11 cellular contexts compared by ENCODE assay signal in the genomic region with DNA sequence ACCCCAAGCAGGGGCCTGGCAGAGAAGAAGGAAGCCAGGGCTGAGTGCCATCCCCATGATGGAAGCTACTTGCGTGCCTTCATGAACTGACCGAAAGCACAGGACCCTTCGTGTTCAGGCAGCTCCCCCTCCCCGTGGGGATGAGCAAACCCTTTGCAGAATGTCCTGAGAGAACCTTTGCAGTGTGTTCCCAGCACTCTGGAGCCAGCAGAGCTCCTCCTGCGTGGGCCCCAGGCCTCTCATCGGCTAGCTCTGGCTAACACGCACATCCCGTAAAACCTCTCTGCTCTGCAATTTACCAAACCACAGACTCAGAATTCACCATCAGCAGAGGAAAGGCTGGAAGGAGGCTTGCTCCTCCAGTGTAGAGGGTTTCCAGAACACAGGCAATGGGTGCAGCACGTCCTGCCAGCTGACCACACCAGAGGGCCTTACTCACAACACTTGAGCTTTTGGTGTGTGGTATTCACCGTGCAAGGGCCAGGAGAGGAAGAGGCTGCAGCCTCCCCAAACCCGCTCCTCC. TPM values are rescaled to one million over a fixed set of nuclear protein-coding genes. Genes with fewer than 3 reads are reported as not detected.
A peak's percentile ranks its signal among the peaks of the same experiment; 100 is the strongest.
DNase-seq lines count a peak whose midpoint lies in the region; ATAC-seq and TF ChIP-seq lines count a peak whose summit lies in the region.
"Had no signal": no experiment of that assay in that cellular context is flagged by ENCODE, and none has a peak within 500 bp of the region (broad histone marks: within the 10 kb centered on the region; RNA-seq: fewer than 3 reads in every experiment).

No MANE protein-coding gene starts in this region.

- peak overlapping the region; percentile 36 to 42 for H3K27ac ChIP-seq in ascending aorta
- H3K27ac ChIP-seq in sigmoid colon: peak overlapping the region; percentile 73 to 85 (median 78)

- H3K36me3 ChIP-seq in ascending aorta (no peaks in the 10 kb centered on the region), sigmoid colon (no peaks in the 10 kb centered on the region)

- no peak for TF ChIP-seq POLR2A in sigmoid colon (IDR thresholded peaks at IDR 0.05)

- peaks cover 11 to 49% of the 10 kb centered on the region in 2 donors for H3K4me1 ChIP-seq in ascending aorta
- peaks cover 0 to 72% (median 54%) of the 10 kb centered on the region in 4 donors for H3K4me1 ChIP-seq in sigmoid colon

- no peaks in the 10 kb centered on the region for H3K9me3 ChIP-seq in ascending aorta
- H3K9me3 ChIP-seq in sigmoid colon: no peaks in the 10 kb centered on the region

- WGBS in sigmoid colon, 2 donors: 66 to 68% methylated on average over 11 of the region's 11 CpGs

- DNase-seq in ELR (ENCODE audit: low read depth): peak; percentile 35
- DNase-seq in ascending aorta (ENCODE audit: low spot score in 2 of 2): no peak
- peak; percentile 73 for DNase-seq in left ventricle myocardium superior
- DNase-seq in sigmoid colon: peak; percentile 83
- no peak for DNase-seq in NCI-H1105 treated with DMSO at 0.1 percent for 48 hours (lab: John Stamatoyannopoulos, UW)
- DNase-seq in DMS 273 treated with DMSO at 0.1 percent for 48 hours (lab: John Stamatoyannopoulos, UW): no peak
- DNase-seq in GM19240 (ENCODE audit: insufficient read length, low spot score): no peak
- DNase-seq in RKO (ENCODE audit: low spot score): no peak
- DNase-seq: NCI-H2029, OCI-M1 had no signal

- TF ChIP-seq EP300 in sigmoid colon (IDR thresholded peaks at IDR 0.05): peak in 2 of 4 donors; percentile 26 to 73

- H3K27me3 ChIP-seq in ascending aorta: no peaks in the 10 kb centered on the region
- no peaks in the 10 kb centered on the region for H3K27me3 ChIP-seq in sigmoid colon

- ATAC-seq in left ventricle myocardium superior: peak; percentile 47
- ATAC-seq: GM12878 had no signal

- intact Hi-C loops in ascending aorta (cut with DNase I): no loop called here
- intact Hi-C loops in left ventricle myocardium superior (cut with micrococcal nuclease): no loop called here
- intact Hi-C loops in sigmoid colon (cut with DNase I): loop anchor here (10.0 kb wide), 1 partner anchor 257 kb away; no protein-coding TSS in a partner anchor

- TF ChIP-seq CTCF in ascending aorta (IDR thresholded peaks at IDR 0.05): no peak
- no peak for TF ChIP-seq CTCF in sigmoid colon (IDR thresholded peaks at IDR 0.05)

- H3K4me3 ChIP-seq in ascending aorta (no peak overlapping the region), sigmoid colon (peak overlapping the region in 2 of 4 donors; percentile 1 to 2)
- H3K4me3 ChIP-seq: GM12878 had no signal

RNA-seq across cellular contexts. Expression of gene SH3PXD2A, which starts 3.1 kb away (rescaled TPM):
- total RNA-seq in ascending aorta (50.0 TPM), left ventricle myocardium superior (28.6 TPM), sigmoid colon (10 to 100 TPM; 24.5 to 58.2 (median 31.9) TPM)
- polyA plus RNA-seq in sigmoid colon: 10 to 100 TPM; 19.0 to 23.6 (median 19.2) TPM

Comparison
In these comparisons a context has a peak if more than half of its experiments do, and no peak if none do; other contexts are left out.
1. DNase-seq: peak in ELR (single experiment), left ventricle myocardium superior (single experiment) and sigmoid colon (single experiment); none in ascending aorta (0 of 2), NCI-H1105 treated with DMSO at 0.1 percent for 48 hours (single experiment), DMS 273 treated with DMSO at 0.1 percent for 48 hours (single experiment), GM19240 (single experiment) and RKO (single experiment).